Comparison of ENCODE assay signal across 29 cellular contexts in the genomic region with DNA sequence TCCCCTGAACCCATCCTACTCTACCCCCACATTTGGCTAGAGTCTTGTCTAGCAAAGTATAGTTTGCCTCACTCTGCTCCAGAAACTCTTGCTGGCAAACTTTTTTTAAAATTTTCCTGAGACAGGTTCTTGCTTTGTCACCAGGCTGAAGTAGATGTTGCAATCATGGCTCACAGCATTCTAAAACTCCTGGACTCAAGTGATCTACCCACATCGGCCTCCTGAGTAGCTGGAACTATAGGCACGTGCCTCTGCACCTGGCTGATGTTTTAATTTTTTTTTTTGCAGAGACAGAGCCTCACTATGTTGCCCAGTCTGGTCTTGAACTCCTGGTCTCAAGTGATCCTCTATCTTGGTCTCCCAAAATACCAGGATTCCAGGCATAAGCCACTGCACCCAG.
"Had no signal": no experiment of that assay in that cellular context is flagged by ENCODE, and none has a peak within 500 bp of the region (broad histone marks: within the 10 kb centered on the region; RNA-seq: fewer than 3 reads in every experiment).

No MANE protein-coding gene starts in this region.

- ATAC-seq: activated CD8-positive, alpha-beta memory T cell treated with anti-CD3 and anti-CD28 coated beads, Interleukin-2, amount 10 ng/mL, durations not matched to agents 7 days and 5 days; activated CD8-positive, alpha-beta T cell treated with anti-CD3 and anti-CD28 coated beads for 36 hours; activated naive CD8-positive, alpha-beta T cell treated with anti-CD3 and anti-CD28 coated beads, Interleukin-2, amount 50 U/mL, for 24 hours; body of pancreas; heart left ventricle; left lobe of liver; right lobe of liver; T-helper 17 cell had no signal

- H3K27me3 Mint-ChIP-seq: activated B cell treated with CpG ODN at 0.5 μM for 24 hours; activated CD8-positive, alpha-beta memory T cell treated with anti-CD3 and anti-CD28 coated beads, Interleukin-2, amount 10 ng/mL, durations not matched to agents 7 days and 5 days; activated CD8-positive, alpha-beta T cell treated with anti-CD3 and anti-CD28 coated beads for 36 hours; activated naive CD4-positive, alpha-beta T cell treated with anti-CD3 and anti-CD28 coated beads, Interleukin-2, amount 50 U/mL, for 24 hours; stimulated activated naive CD8-positive, alpha-beta T cell treated with anti-CD3 and anti-CD28 coated beads, Interleukin-15, Interleukin-2, amounts not matched to agents 100 ng/mL and 50 ng/mL, for 24 hours had no signal

- H3K27me3 ChIP-seq: body of pancreas, cardiac muscle cell, colonic mucosa, heart left ventricle, right lobe of liver, vagina had no signal

- H3K4me3 ChIP-seq: body of pancreas, cardiac muscle cell, colonic mucosa, heart left ventricle, lung, right lobe of liver, thoracic aorta, vagina had no signal

- H3K9me3 ChIP-seq: body of pancreas, colonic mucosa, heart left ventricle, right lobe of liver, thoracic aorta, vagina had no signal

- H3K9me3 Mint-ChIP-seq: activated B cell treated with CpG ODN at 0.5 μM for 24 hours; activated CD8-positive, alpha-beta T cell treated with anti-CD3 and anti-CD28 coated beads for 36 hours; activated naive CD4-positive, alpha-beta T cell treated with anti-CD3 and anti-CD28 coated beads, Interleukin-2, amount 50 U/mL, for 24 hours; activated naive CD8-positive, alpha-beta T cell treated with anti-CD3 and anti-CD28 coated beads, Interleukin-2, amount 50 U/mL, for 24 hours; activated T-helper 2 cell treated with anti-CD3 and anti-CD28 coated beads, Interferon-gamma antibody, Interleukin-2, Interleukin-4, amounts not matched to agents 10 μg/mL and 5 μg/mL and 100 μg/mL, durations not matched to agents 14 hours and 24 hours and 36 hours; nephron; stimulated activated naive CD8-positive, alpha-beta T cell treated with anti-CD3 and anti-CD28 coated beads, Interleukin-15, Interleukin-2, amounts not matched to agents 100 ng/mL and 50 ng/mL, for 24 hours; type B pancreatic cell had no signal

- H3K27ac Mint-ChIP-seq: activated B cell treated with CpG ODN at 0.5 μM for 24 hours; activated CD8-positive, alpha-beta memory T cell treated with anti-CD3 and anti-CD28 coated beads, Interleukin-2, amount 10 ng/mL, durations not matched to agents 7 days and 5 days; activated CD8-positive, alpha-beta T cell treated with anti-CD3 and anti-CD28 coated beads for 36 hours; activated naive CD4-positive, alpha-beta T cell treated with anti-CD3 and anti-CD28 coated beads, Interleukin-2, amount 50 U/mL, for 24 hours; activated naive CD8-positive, alpha-beta T cell treated with anti-CD3 and anti-CD28 coated beads, Interleukin-2, amount 50 U/mL, for 24 hours; activated T-helper 2 cell treated with anti-CD3 and anti-CD28 coated beads, Interferon-gamma antibody, Interleukin-2, Interleukin-4, amounts not matched to agents 10 μg/mL and 5 μg/mL and 100 μg/mL, durations not matched to agents 14 hours and 24 hours and 36 hours; nephron; stimulated activated naive CD8-positive, alpha-beta T cell treated with anti-CD3 and anti-CD28 coated beads, Interleukin-15, Interleukin-2, amounts not matched to agents 100 ng/mL and 50 ng/mL, for 24 hours; T-helper 17 cell; type B pancreatic cell had no signal

- H3K36me3 Mint-ChIP-seq: activated CD8-positive, alpha-beta memory T cell treated with anti-CD3 and anti-CD28 coated beads, Interleukin-2, amount 10 ng/mL, durations not matched to agents 7 days and 5 days; activated naive CD4-positive, alpha-beta T cell treated with anti-CD3 and anti-CD28 coated beads, Interleukin-2, amount 50 U/mL, for 24 hours; type B pancreatic cell had no signal

- H3K4me3 Mint-ChIP-seq: activated B cell treated with CpG ODN at 0.5 μM for 24 hours; activated CD8-positive, alpha-beta memory T cell treated with anti-CD3 and anti-CD28 coated beads, Interleukin-2, amount 10 ng/mL, durations not matched to agents 7 days and 5 days; activated CD8-positive, alpha-beta T cell treated with anti-CD3 and anti-CD28 coated beads for 36 hours; activated naive CD4-positive, alpha-beta T cell treated with anti-CD3 and anti-CD28 coated beads, Interleukin-2, amount 50 U/mL, for 24 hours; activated naive CD8-positive, alpha-beta T cell treated with anti-CD3 and anti-CD28 coated beads, Interleukin-2, amount 50 U/mL, for 24 hours; nephron; stimulated activated naive CD8-positive, alpha-beta T cell treated with anti-CD3 and anti-CD28 coated beads, Interleukin-15, Interleukin-2, amounts not matched to agents 100 ng/mL and 50 ng/mL, for 24 hours; T-helper 17 cell; type B pancreatic cell had no signal

- H3K4me1 Mint-ChIP-seq: activated B cell treated with CpG ODN at 0.5 μM for 24 hours; activated CD8-positive, alpha-beta memory T cell treated with anti-CD3 and anti-CD28 coated beads, Interleukin-2, amount 10 ng/mL, durations not matched to agents 7 days and 5 days; activated naive CD4-positive, alpha-beta T cell treated with anti-CD3 and anti-CD28 coated beads, Interleukin-2, amount 50 U/mL, for 24 hours; activated naive CD8-positive, alpha-beta T cell treated with anti-CD3 and anti-CD28 coated beads, Interleukin-2, amount 50 U/mL, for 24 hours; nephron; T-helper 17 cell had no signal

- DNase-seq: activated B cell treated with CpG ODN at 0.5 μM for 24 hours; activated CD4-positive, alpha-beta T cell treated with anti-CD3 and anti-CD28 coated beads, Interleukin-2, amount 50 U/mL, for 1 hour; activated CD8-positive, alpha-beta memory T cell treated with anti-CD3 and anti-CD28 coated beads, Interleukin-2, amount 10 ng/mL, durations not matched to agents 7 days and 5 days; activated CD8-positive, alpha-beta T cell treated with anti-CD3 and anti-CD28 coated beads for 36 hours; activated naive CD8-positive, alpha-beta T cell treated with anti-CD3 and anti-CD28 coated beads, Interleukin-2, amount 50 U/mL, for 24 hours; activated T-cell treated with anti-CD3 and anti-CD28 coated beads, Interleukin-2, amount 50 U/mL, for 48 hours; aorta; body of pancreas; cerebellar nuclear complex; colonic mucosa; effector CD8-positive, alpha-beta T cell; erythroblast; heart left ventricle; kidney glomerular epithelial cell; posterior cingulate gyrus; right lobe of liver; stimulated activated CD4-positive, alpha-beta T cell treated with anti-CD3 and anti-CD28 coated beads, Interleukin-4, amount 100 ng/mL, for 1 hour; T-helper 17 cell; T1000 had no signal

- H3K4me1 ChIP-seq: body of pancreas, colonic mucosa, right lobe of liver, vagina had no signal

- H3K36me3 ChIP-seq: cardiac muscle cell, colonic mucosa, heart left ventricle, right lobe of liver, thoracic aorta, vagina had no signal

- H3K27ac ChIP-seq: body of pancreas, colonic mucosa, heart left ventricle, right lobe of liver, thoracic aorta, vagina had no signal
